20 cellular contexts compared by ENCODE assay signal in genomic region chr14:54866588-54866987, GRCh38. TPM values are rescaled to one million over a fixed set of nuclear protein-coding genes. Genes with fewer than 3 reads are reported as not detected.
DNase-seq lines count a peak whose midpoint lies in the region; ATAC-seq and TF ChIP-seq lines count a peak whose summit lies in the region.
"Had no signal": no experiment of that assay in that cellular context is flagged by ENCODE, and none has a peak within 500 bp of the region (broad histone marks: within the 10 kb centered on the region; RNA-seq: fewer than 3 reads in every experiment).

No MANE protein-coding gene starts in this region.

- H3K4me3 ChIP-seq in GM23248 = no peak overlapping the region
- H3K4me3 ChIP-seq in endodermal cell (ENCODE audit: low read length) = no peak overlapping the region
- H3K4me3 ChIP-seq: right atrium auricular region had no signal

- 0 out of 2 replicates have a peak, but pooled peaks cover 7% of the 10 kb centered on the region for H3F3A ChIP-seq in GM23248 (ENCODE audit: insufficient read depth)

- H4K20me1 ChIP-seq in GM23248 (ENCODE audit: insufficient read depth) = no peaks in the 10 kb centered on the region

- H3K9me3 Mint-ChIP-seq in chondrocyte (ENCODE audit: low read depth) = no peaks in the 10 kb centered on the region
- no peaks in the 10 kb centered on the region for H3K9me3 Mint-ChIP-seq in natural killer cell treated with Interleukin-12 subunit alpha and Interleukin-12 subunit beta and Interleukin-15 and Interleukin-18, amount 100 ng/mL, for 72 hours
- peaks cover 16% of the 10 kb centered on the region for H3K9me3 Mint-ChIP-seq in endodermal cell
- H3K9me3 Mint-ChIP-seq: activated naive CD4-positive, alpha-beta T cell treated with anti-CD3 and anti-CD28 coated beads for 36 hours; T-helper 1 cell treated with Interleukin-12 subunit alpha and Interleukin-12 subunit beta and Interleukin-4 antibody, amounts not matched to agents 30 μg/mL and 1 μg/mL, for 36 hours had no signal

- H3K36me3 Mint-ChIP-seq in chondrocyte (ENCODE audit: low read depth) (peaks cover 1% of the 10 kb centered on the region), endodermal cell (ENCODE audit: low read depth) (peaks cover 9% of the 10 kb centered on the region)
- peaks cover 4% of the 10 kb centered on the region for H3K36me3 Mint-ChIP-seq in natural killer cell treated with Interleukin-12 subunit alpha and Interleukin-12 subunit beta and Interleukin-15 and Interleukin-18, amount 100 ng/mL, for 72 hours

- peak overlapping the region; percentile 50 for H3K27ac Mint-ChIP-seq in chondrocyte (ENCODE audit: unreplicated experiment)
- peak overlapping the region; percentile 34 to 48 for H3K27ac Mint-ChIP-seq in natural killer cell treated with Interleukin-12 subunit alpha and Interleukin-12 subunit beta and Interleukin-15 and Interleukin-18, amount 100 ng/mL, for 72 hours
- no peak overlapping the region for H3K27ac Mint-ChIP-seq in endodermal cell
- H3K27ac Mint-ChIP-seq: activated naive CD4-positive, alpha-beta T cell treated with anti-CD3 and anti-CD28 coated beads for 36 hours; B cell; T-helper 1 cell treated with Interleukin-12 subunit alpha and Interleukin-12 subunit beta and Interleukin-4 antibody, amounts not matched to agents 30 μg/mL and 1 μg/mL, for 36 hours had no signal

- no peak overlapping the region for H3K27ac ChIP-seq in GM23248
- H3K27ac ChIP-seq in endodermal cell (ENCODE audit: low read depth, low read length) = no peak overlapping the region
- H3K27ac ChIP-seq: right atrium auricular region, RWPE1 had no signal

- no peaks in the 10 kb centered on the region for H3K36me3 ChIP-seq in GM23248 (ENCODE audit: low read depth)
- peaks cover 17% of the 10 kb centered on the region for H3K36me3 ChIP-seq in endodermal cell (ENCODE audit: control insufficient read depth, insufficient read depth, low read length)
- H3K36me3 ChIP-seq: right atrium auricular region had no signal

- TF ChIP-seq CTCF in chondrocyte (IDR thresholded peaks at IDR 0.05) (no peak), endodermal cell (conservative IDR thresholded peaks at IDR 0.05) (no peak)

- H3K79me2 ChIP-seq in GM23248 (ENCODE audit: insufficient read depth) = no peaks in the 10 kb centered on the region

- peak; percentile 35 for DNase-seq in GM23248
- DNase-seq in NCI-H69 (lab: John Stamatoyannopoulos, UW) = peak; percentile 25
- DNase-seq in chondrocyte (ENCODE audit: low spot score) = no peak
- no peak for DNase-seq in natural killer cell treated with Interleukin-12 subunit alpha and Interleukin-12 subunit beta and Interleukin-15 and Interleukin-18, amount 100 ng/mL, for 72 hours (ENCODE audit: low spot score)
- no peak for DNase-seq in endodermal cell
- DNase-seq: activated CD4-positive, CD25-positive, alpha-beta regulatory T cell treated with anti-CD3 and anti-CD28 coated beads, Interleukin-2, amount 50 U/mL, for 72 hours; activated naive CD4-positive, alpha-beta T cell treated with anti-CD3 and anti-CD28 coated beads for 36 hours; cortex of kidney; head of caudate nucleus; mesendoderm; NCI-H2081 treated with DMSO at 0.1 percent for 48 hours; NCI-H748 treated with DMSO at 0.1 percent for 48 hours; substantia nigra had no signal

- H3K4me3 Mint-ChIP-seq in chondrocyte (ENCODE audit: unreplicated experiment) (no peak overlapping the region), endodermal cell (no peak overlapping the region)
- peak overlapping the region; percentile 47 for H3K4me3 Mint-ChIP-seq in natural killer cell treated with Interleukin-12 subunit alpha and Interleukin-12 subunit beta and Interleukin-15 and Interleukin-18, amount 100 ng/mL, for 72 hours
- H3K4me3 Mint-ChIP-seq: activated naive CD4-positive, alpha-beta T cell treated with anti-CD3 and anti-CD28 coated beads for 36 hours; B cell; T-helper 1 cell treated with Interleukin-12 subunit alpha and Interleukin-12 subunit beta and Interleukin-4 antibody, amounts not matched to agents 30 μg/mL and 1 μg/mL, for 36 hours had no signal

- H3K9me2 ChIP-seq in GM23248 (ENCODE audit: insufficient read depth) = no peaks in the 10 kb centered on the region

- H2AFZ ChIP-seq in GM23248 = no peak overlapping the region

- ATAC-seq in natural killer cell treated with Interleukin-12 subunit alpha and Interleukin-12 subunit beta and Interleukin-15 and Interleukin-18, amount 100 ng/mL, for 72 hours = peak; percentile 70 to 71
- ATAC-seq in GM18520 (IDR thresholded peaks at IDR 0.05; ENCODE audit: unreplicated experiment) = no peak
- no peak for ATAC-seq in GM21723 (IDR thresholded peaks at IDR 0.05; ENCODE audit: unreplicated experiment)
- ATAC-seq: esophagus mucosa had no signal

- H3K4me2 ChIP-seq in GM23248 (ENCODE audit: unreplicated experiment) = peak overlapping the region; percentile 26

- H3K4me1 ChIP-seq in GM23248 (ENCODE audit: insufficient read depth) (peaks cover 23% of the 10 kb centered on the region), endodermal cell (ENCODE audit: control insufficient read depth, insufficient read depth, low read length) (no peaks in the 10 kb centered on the region)
- H3K4me1 ChIP-seq: right atrium auricular region had no signal

- WGBS in GM23248 (ENCODE audit: low coverage in 1 of 2, low lambda C conversion rate in 2 of 2, missing lambda C conversion rate in 2 of 2), 2 experiments = 55 to 63% methylated on average over 4 of the region's 4 CpGs
- 81 to 100% methylated on average over 3 to 4 of the region's 4 CpGs for WGBS in endodermal cell (ENCODE audit: insufficient coverage in 1 of 2, insufficient read length in 1 of 2), 2 experiments

- H3K9ac ChIP-seq in GM23248 = no peak overlapping the region
- no peak overlapping the region for H3K9ac ChIP-seq in endodermal cell (ENCODE audit: extremely low read depth, low read length, poor library complexity, severe bottlenecking)

- H3K9me3 ChIP-seq in GM23248 (ENCODE audit: low read depth) = no peaks in the 10 kb centered on the region
- H3K9me3 ChIP-seq in endodermal cell (ENCODE audit: control insufficient read depth, low read length) = peaks cover 12% of the 10 kb centered on the region
- H3K9me3 ChIP-seq: right atrium auricular region had no signal

- no peaks in the 10 kb centered on the region for H3K27me3 ChIP-seq in GM23248 (replicated peaks; ENCODE audit: insufficient read depth)
- H3K27me3 ChIP-seq in endodermal cell (ENCODE audit: control insufficient read depth, insufficient read depth, low read length, poor library complexity, severe bottlenecking) = no peaks in the 10 kb centered on the region
- H3K27me3 ChIP-seq: right atrium auricular region had no signal

- in situ Hi-C loops in GM23248 (cut with MboI) = no loop called here

- H3K4me1 Mint-ChIP-seq in chondrocyte (ENCODE audit: low read depth) (peaks cover 53% of the 10 kb centered on the region), endodermal cell (no peaks in the 10 kb centered on the region)
- peaks cover 36 to 44% of the 10 kb centered on the region in 2 donors for H3K4me1 Mint-ChIP-seq in natural killer cell treated with Interleukin-12 subunit alpha and Interleukin-12 subunit beta and Interleukin-15 and Interleukin-18, amount 100 ng/mL, for 72 hours (ENCODE audit: low read depth in 2 of 2)

- H3K27me3 Mint-ChIP-seq in chondrocyte (ENCODE audit: low read depth) (no peaks in the 10 kb centered on the region), endodermal cell (ENCODE audit: insufficient read depth) (peaks cover 4% of the 10 kb centered on the region)
- H3K27me3 Mint-ChIP-seq in natural killer cell treated with Interleukin-12 subunit alpha and Interleukin-12 subunit beta and Interleukin-15 and Interleukin-18, amount 100 ng/mL, for 72 hours = no peaks in the 10 kb centered on the region
- H3K27me3 Mint-ChIP-seq: B cell had no signal

RNA-seq across cellular contexts. Expression of gene GCH1, which starts 36.0 kb away (rescaled TPM):
- 3.9 and 7.3 TPM in 2 replicates for total RNA-seq in GM23248 (2014; rRNA removed; shearing (Covaris generic))
- polyA plus RNA-seq in GM23248 (2016; fragmentation: Nextera tagmentation; extraction: Ambion mirVana) = 3.1 and 4.2 TPM in 2 replicates
- total RNA-seq in chondrocyte = 0.56 to 1.4 TPM (median 0.95 TPM) in 3 replicates
- total RNA-seq in natural killer cell treated with Interleukin-12 subunit alpha and Interleukin-12 subunit beta and Interleukin-15 and Interleukin-18, amount 100 ng/mL, for 72 hours = 100 to 1,000 TPM; 131 to 382 TPM
- total RNA-seq in endodermal cell = 10 to 100 TPM; 18.3 to 18.7 TPM
- 4.9 TPM for polyA plus RNA-seq in endodermal cell (2013, experiment 1 of 2)
- polyA plus RNA-seq in endodermal cell (2013, experiment 2 of 2) = 5.1 TPM

Comparison
In these comparisons a context has a peak if more than half of its experiments do, and no peak if none do; other contexts are left out.
1. DNase-seq: peak in GM23248 (single experiment) and NCI-H69 (single experiment); none in chondrocyte (single experiment), natural killer cell treated with Interleukin-12 subunit alpha and Interleukin-12 subunit beta and Interleukin-15 and Interleukin-18, amount 100 ng/mL, for 72 hours (single experiment) and endodermal cell (single experiment).
2. ATAC-seq: peak in natural killer cell treated with Interleukin-12 subunit alpha and Interleukin-12 subunit beta and Interleukin-15 and Interleukin-18, amount 100 ng/mL, for 72 hours (2 of 2); none in GM18520 (single experiment) and GM21723 (single experiment).
3. RNA of gene GCH1, which starts 36.0 kb away (total RNA-seq): 131 to 382 TPM in natural killer cell treated with Interleukin-12 subunit alpha and Interleukin-12 subunit beta and Interleukin-15 and Interleukin-18, amount 100 ng/mL, for 72 hours; 18.3 to 18.7 TPM in endodermal cell, 3.9 to 7.3 TPM in GM23248 and 0.56 to 1.4 TPM in chondrocyte; every median in the first group is over 4 times any median in the second.